8 cellular contexts compared by ENCODE assay signal in the genomic region with DNA sequence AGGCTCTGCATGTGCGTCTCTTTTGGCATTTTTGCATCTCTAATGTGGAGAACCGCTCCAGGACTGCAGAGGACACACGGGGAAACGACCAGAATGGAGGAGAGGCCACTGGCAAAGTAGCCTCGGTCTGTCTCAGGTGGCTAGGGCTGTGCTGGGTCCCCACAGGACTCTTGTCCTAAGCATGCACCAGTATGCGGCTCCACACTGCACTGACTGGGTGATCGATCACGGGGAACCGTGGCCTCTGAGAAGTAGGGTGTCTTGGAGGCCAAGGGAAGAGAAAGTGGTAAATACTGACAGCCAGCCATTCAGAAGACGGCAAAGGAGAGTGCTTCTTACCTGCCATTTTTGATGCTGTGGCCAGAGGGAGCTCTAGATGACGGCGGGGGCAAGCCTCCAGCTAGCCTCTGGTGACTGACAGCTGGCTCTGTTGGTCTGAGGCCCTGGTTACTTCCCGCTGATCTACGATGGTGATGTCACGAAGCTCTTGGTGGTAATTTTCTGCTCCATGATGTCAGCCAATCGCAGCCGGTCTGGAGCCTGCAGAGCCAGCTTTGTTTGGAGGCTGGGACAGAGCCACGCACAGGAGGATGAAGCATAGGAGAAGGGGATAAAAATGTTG. TPM values are rescaled to one million over a fixed set of nuclear protein-coding genes. Genes with fewer than 3 reads are reported as not detected.
A peak's percentile ranks its signal among the peaks of the same experiment; 100 is the strongest.
DNase-seq lines count a peak whose midpoint lies in the region; ATAC-seq and TF ChIP-seq lines count a peak whose summit lies in the region.

No MANE protein-coding gene starts in this region.

- TF ChIP-seq CTCF in GM10248 (IDR thresholded peaks at IDR 0.05; ENCODE audit: control extremely low read depth, extremely low read depth, low read depth, missing control alignments) (peak; percentile 37), ovary (IDR thresholded peaks at IDR 0.05) (no peak)

- H3K4me1 ChIP-seq in ovary (ENCODE audit: insufficient read depth): no peaks in the 10 kb centered on the region

- no peaks in the 10 kb centered on the region for H3K9me3 ChIP-seq in ovary

- no peak overlapping the region for H3K4me3 Mint-ChIP-seq in stimulated activated naive CD8-positive, alpha-beta T cell treated with anti-CD3 and anti-CD28 coated beads, Interleukin-15, amount 100 ng/mL, for 72 hours

- H3K4me1 Mint-ChIP-seq in stimulated activated naive CD8-positive, alpha-beta T cell treated with anti-CD3 and anti-CD28 coated beads, Interleukin-15, amount 100 ng/mL, for 72 hours: peaks cover 15% of the 10 kb centered on the region

- H3K36me3 ChIP-seq in ovary: no peaks in the 10 kb centered on the region

- H3K27ac Mint-ChIP-seq in stimulated activated naive CD8-positive, alpha-beta T cell treated with anti-CD3 and anti-CD28 coated beads, Interleukin-15, amount 100 ng/mL, for 72 hours: no peak overlapping the region

- peaks cover 7% of the 10 kb centered on the region for H3K27me3 Mint-ChIP-seq in stimulated activated naive CD8-positive, alpha-beta T cell treated with anti-CD3 and anti-CD28 coated beads, Interleukin-15, amount 100 ng/mL, for 72 hours

- intact Hi-C loops in ovary (cut with DNase I): no loop called here

- CTCF ChIA-PET in GM10248 (lab: Yijun Ruan, JAX): interaction anchor here (0.8 to 2.5 kb wide), 15 partner anchors 8 to 531 kb away, joined by 3 to 16 read pairs (median 5); no protein-coding TSS in a partner anchor

- POLR2A ChIA-PET in GM10248 (lab: Yijun Ruan, JAX): interaction anchor here (0.6 kb wide), 1 partner anchor 114 kb away, joined by 3 read pairs; no protein-coding TSS in a partner anchor

- 67 to 69% (median 68%) methylated on average over 18 of the region's 18 CpGs for WGBS in ovary, 3 donors

- no peaks in the 10 kb centered on the region for H3K27me3 ChIP-seq in ovary

- no peak overlapping the region for H3K27ac ChIP-seq in ovary

- DNase-seq in GM10248 (ENCODE audit: extremely low spot score) (peak; percentile 87), NCI-H2171 treated with DMSO at 0.1 percent for 48 hours (lab: John Stamatoyannopoulos, UW) (peak; percentile 61), germinal center (ENCODE audit: low spot score) (peak; percentile 66), ovary (no peak)
- no peak for DNase-seq in stimulated activated naive CD4-positive, alpha-beta T cell (lab: John Stamatoyannopoulos, UW)
- no peak for DNase-seq in stimulated activated naive CD8-positive, alpha-beta T cell treated with anti-CD3 and anti-CD28 coated beads, Interleukin-15, amount 100 ng/mL, for 72 hours

- H3K4me3 ChIP-seq in ovary: no peak overlapping the region

- peaks cover 4 to 6% of the 10 kb centered on the region in 2 donors for H3K9me3 Mint-ChIP-seq in stimulated activated naive CD8-positive, alpha-beta T cell treated with anti-CD3 and anti-CD28 coated beads, Interleukin-15, amount 100 ng/mL, for 72 hours

- no peak for TF ChIP-seq EP300 in ovary (IDR thresholded peaks at IDR 0.05)

- TF ChIP-seq POLR2A in ovary (IDR thresholded peaks at IDR 0.05): no peak

- ATAC-seq in GM21825 (IDR thresholded peaks at IDR 0.05; ENCODE audit: unreplicated experiment) (peak; percentile 76), GM21576 (IDR thresholded peaks at IDR 0.05; ENCODE audit: unreplicated experiment) (no peak)
- no peak for ATAC-seq in stimulated activated naive CD8-positive, alpha-beta T cell treated with anti-CD3 and anti-CD28 coated beads, Interleukin-15, amount 100 ng/mL, for 72 hours

RNA-seq across cellular contexts. Expression of gene GADD45G, which starts 40.4 kb away (rescaled TPM):
- 100 to 1,000 TPM in 1 of 7 donors, 10 to 100 TPM in 6; 15.7 to 126 (median 23.2) TPM for total RNA-seq in ovary
- 10 to 100 TPM in 1 of 2 donors, under 1 TPM in 1; 0.60 to 59.0 TPM for polyA plus RNA-seq in ovary

Comparison
In these comparisons a context has a peak if more than half of its experiments do, and no peak if none do; other contexts are left out.
1. DNase-seq: peak in GM10248 (single experiment), NCI-H2171 treated with DMSO at 0.1 percent for 48 hours (single experiment) and germinal center (single experiment); none in stimulated activated naive CD4-positive, alpha-beta T cell (0 of 6), ovary (0 of 5) and stimulated activated naive CD8-positive, alpha-beta T cell treated with anti-CD3 and anti-CD28 coated beads, Interleukin-15, amount 100 ng/mL, for 72 hours (0 of 2).